9 cellular contexts compared by ENCODE assay signal in genomic region chr11:31160504-31161422, GRCh38.
DNase-seq lines count a peak whose midpoint lies in the region; ATAC-seq and TF ChIP-seq lines count a peak whose summit lies in the region.
"Had no signal": no experiment of that assay in that cellular context is flagged by ENCODE, and none has a peak within 500 bp of the region (broad histone marks: within the 10 kb centered on the region; RNA-seq: fewer than 3 reads in every experiment).

No MANE protein-coding gene starts in this region.

- H3K27me3 ChIP-seq in Loucy (ENCODE audit: insufficient read depth, low read length, poor library complexity, severe bottlenecking): no peaks in the 10 kb centered on the region
- H3K27me3 ChIP-seq in neural cell (ENCODE audit: insufficient read depth, low read depth, low read length): no peaks in the 10 kb centered on the region
- no peaks in the 10 kb centered on the region for H3K27me3 ChIP-seq in CD4-positive, alpha-beta memory T cell (ENCODE audit: insufficient read depth, low read length)

- TF ChIP-seq CTCF in Loucy (conservative IDR thresholded peaks at IDR 0.05; ENCODE audit: low read length) (peak; percentile 52), astrocyte of the cerebellum (IDR thresholded peaks at IDR 0.05; ENCODE audit: low read depth, low read length, missing control alignments) (peak; percentile 49), neural cell (IDR thresholded peaks at IDR 0.05; ENCODE audit: poor library complexity, severe bottlenecking) (peak; percentile 49), GM13976 (IDR thresholded peaks at IDR 0.05; ENCODE audit: borderline replicate concordance, control extremely low read depth, extremely low read depth, insufficient read depth, missing control alignments) (no peak)

- H3K4me3 Mint-ChIP-seq in CD4-positive, alpha-beta memory T cell: no peak overlapping the region
- H3K4me3 Mint-ChIP-seq: memory B cell had no signal

- H3K36me3 Mint-ChIP-seq in CD4-positive, alpha-beta memory T cell: no peaks in the 10 kb centered on the region
- H3K36me3 Mint-ChIP-seq: memory B cell had no signal

- no peaks in the 10 kb centered on the region for H3K36me3 ChIP-seq in Loucy (ENCODE audit: insufficient read depth, low read length)
- H3K36me3 ChIP-seq in neural cell (ENCODE audit: insufficient read depth, low read length): no peaks in the 10 kb centered on the region
- no peaks in the 10 kb centered on the region for H3K36me3 ChIP-seq in CD4-positive, alpha-beta memory T cell (ENCODE audit: insufficient read depth, low read length)

- TF ChIP-seq EP300 in neural cell (conservative IDR thresholded peaks at IDR 0.05; ENCODE audit: poor library complexity, severe bottlenecking): peak; percentile 84

- no peaks in the 10 kb centered on the region for H4K20me1 ChIP-seq in Loucy (ENCODE audit: insufficient read depth, low read length, poor library complexity, severe bottlenecking)
- H4K20me1 ChIP-seq in neural cell (ENCODE audit: insufficient read depth): no peaks in the 10 kb centered on the region

- no peak overlapping the region for H2AFZ ChIP-seq in Loucy (ENCODE audit: low read length)
- H2AFZ ChIP-seq in neural cell (ENCODE audit: low read depth, low read length): no peak overlapping the region

- intact Hi-C loops in CD4-positive, alpha-beta memory T cell (cut with micrococcal nuclease): no loop called here

- H3K79me2 ChIP-seq in Loucy (ENCODE audit: insufficient read depth, low read length): no peaks in the 10 kb centered on the region
- H3K79me2 ChIP-seq in neural cell (replicated peaks; ENCODE audit: insufficient read depth, low read length): no peaks in the 10 kb centered on the region

- H3K4me2 ChIP-seq in Loucy (ENCODE audit: low read depth, low read length, poor library complexity, severe bottlenecking): no peak overlapping the region
- H3K4me2 ChIP-seq in neural cell (ENCODE audit: low read length): peak overlapping the region; percentile 45

- no peaks in the 10 kb centered on the region for H3K9me2 ChIP-seq in Loucy (replicated peaks; ENCODE audit: low read depth, low read length)
- no peaks in the 10 kb centered on the region for H3K9me2 ChIP-seq in neural cell (ENCODE audit: insufficient read depth, low read length)

- in situ Hi-C loops in astrocyte of the cerebellum (cut with HindIII; ENCODE audit: low sequenced_read_pairs) (no loop called here), GM13976 (cut with MboI; ENCODE audit: low sequenced_read_pairs, unreplicated experiment) (no loop called here)

- H3K9me3 Mint-ChIP-seq in CD4-positive, alpha-beta memory T cell: peaks cover 0 to 2% (median 0%) of the 10 kb centered on the region in 8 donors
- H3K9me3 Mint-ChIP-seq: memory B cell had no signal

- peaks cover 0 to 1% of the 10 kb centered on the region in 2 donors for H3K27me3 Mint-ChIP-seq in CD4-positive, alpha-beta memory T cell
- H3K27me3 Mint-ChIP-seq: memory B cell had no signal

- peak; percentile 62 for ATAC-seq in GM19438 (IDR thresholded peaks at IDR 0.05; ENCODE audit: low read depth, unreplicated experiment)

- H3K4me3 ChIP-seq in Loucy (ENCODE audit: low read length, poor library complexity, severe bottlenecking) (no peak overlapping the region), astrocyte of the cerebellum (ENCODE audit: low read depth, low read length) (no peak overlapping the region), neural cell (ENCODE audit: low read length) (peak overlapping the region; percentile 24)
- no peak overlapping the region for H3K4me3 ChIP-seq in CD4-positive, alpha-beta memory T cell (ENCODE audit: low read length in 2 of 2)

- no peaks in the 10 kb centered on the region for H3F3A ChIP-seq in Loucy (ENCODE audit: low read depth)
- H3F3A ChIP-seq in neural cell (ENCODE audit: insufficient read depth, low read length, poor library complexity, severe bottlenecking): peaks cover 7% of the 10 kb centered on the region

- H3K9ac ChIP-seq in Loucy (ENCODE audit: low read depth, low read length, poor library complexity, severe bottlenecking): no peak overlapping the region
- no peak overlapping the region for H3K9ac ChIP-seq in neural cell (ENCODE audit: low read length)

- POLR2A ChIA-PET in CD4-positive, alpha-beta memory T cell (lab: Charles Lee; ENCODE audit: partially characterized antibody): no interaction called here

- CTCF ChIA-PET in CD4-positive, alpha-beta memory T cell (lab: Charles Lee; ENCODE audit: partially characterized antibody): no interaction called here

- no peak for DNase-seq in astrocyte of the cerebellum (ENCODE audit: low read depth)
- no peak for DNase-seq in C1 segment of cervical spinal cord (lab: John Stamatoyannopoulos, UW)
- no peak for DNase-seq in CD4-positive, alpha-beta memory T cell
- no peak for DNase-seq in GM13976 (ENCODE audit: low spot score)
- DNase-seq in T-helper 9 cell: no peak

- H3K27ac Mint-ChIP-seq in CD4-positive, alpha-beta memory T cell: no peak overlapping the region
- H3K27ac Mint-ChIP-seq: memory B cell had no signal

- peak overlapping the region; percentile 61 for H3K27ac ChIP-seq in neural cell (ENCODE audit: low read length)
- no peak overlapping the region for H3K27ac ChIP-seq in CD4-positive, alpha-beta memory T cell (ENCODE audit: low read depth, low read length)

- no peaks in the 10 kb centered on the region for H3K9me3 ChIP-seq in Loucy (ENCODE audit: insufficient read depth, low read depth, low read length)
- H3K9me3 ChIP-seq in neural cell (ENCODE audit: low read length): no peaks in the 10 kb centered on the region
- H3K9me3 ChIP-seq in CD4-positive, alpha-beta memory T cell (ENCODE audit: control insufficient read depth in 1 of 2, low read length in 2 of 2): no peaks in the 10 kb centered on the region

- H3K4me1 Mint-ChIP-seq in CD4-positive, alpha-beta memory T cell: no peaks in the 10 kb centered on the region
- H3K4me1 Mint-ChIP-seq: memory B cell had no signal

- H3K4me1 ChIP-seq in Loucy (ENCODE audit: insufficient read depth, low read length, poor library complexity, severe bottlenecking): no peaks in the 10 kb centered on the region
- no peaks in the 10 kb centered on the region for H3K4me1 ChIP-seq in CD4-positive, alpha-beta memory T cell (ENCODE audit: insufficient read depth, low read length)

- no peak for TF ChIP-seq RAD21 in neural cell (conservative IDR thresholded peaks at IDR 0.05)

TF ChIP-seq in neural cell, 6 proteins besides CTCF, POLR2A, EP300 and RAD21:
- TF ChIP-seq EZH2 (IDR thresholded peaks at IDR 0.05; ENCODE audit: borderline replicate concordance, insufficient read depth, low read length, poor library complexity, severe bottlenecking) (no peak), TAF1 (IDR thresholded peaks at IDR 0.05; ENCODE audit: low read depth) (no peak), POLR2AphosphoS5 (IDR thresholded peaks at IDR 0.05) (peak; percentile 84), MXI1 (conservative IDR thresholded peaks at IDR 0.05; ENCODE audit: poor library complexity, severe bottlenecking) (no peak), REST (IDR thresholded peaks at IDR 0.05; ENCODE audit: borderline replicate concordance) (peak; percentile 81), SMC3 (conservative IDR thresholded peaks at IDR 0.05; ENCODE audit: poor library complexity) (no peak)
